In the genomic region with DNA sequence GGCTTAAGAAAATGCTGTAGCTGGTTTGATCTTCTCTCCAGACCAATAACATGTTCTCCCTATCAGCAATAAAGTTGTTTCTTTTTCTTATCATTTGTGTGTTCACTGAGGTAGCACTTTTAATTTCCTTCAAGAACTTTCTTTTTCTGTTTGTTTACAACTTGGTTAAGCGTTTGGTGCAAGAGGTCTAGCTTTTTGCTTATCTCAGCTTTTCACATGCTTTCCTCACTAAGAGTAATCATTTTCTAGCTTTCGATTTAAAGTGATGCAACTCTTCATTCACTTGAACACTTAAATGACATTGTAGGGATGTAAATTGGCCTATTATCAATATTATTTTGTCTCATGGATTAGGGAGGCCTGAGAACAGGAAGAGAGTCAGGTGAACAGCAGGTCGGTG, we compare ENCODE assay signal across 20 cellular contexts.
DNase-seq lines count a peak whose midpoint lies in the region; ATAC-seq, FAIRE-seq and TF ChIP-seq lines count a peak whose summit lies in the region.
"Had no signal": no experiment of that assay in that cellular context is flagged by ENCODE, and none has a peak within 500 bp of the region (broad histone marks: within the 10 kb centered on the region; RNA-seq: fewer than 3 reads in every experiment).

No MANE protein-coding gene starts in this region.

- no peak overlapping the region for H2AK5ac ChIP-seq in trophoblast cell (ENCODE audit: low read length)

- H3K79me2 ChIP-seq in MM.1S (ENCODE audit: low read length) (no peaks in the 10 kb centered on the region), hepatocyte (no peaks in the 10 kb centered on the region), trophoblast cell (ENCODE audit: control insufficient read depth, insufficient read depth, low read length, poor library complexity) (no peaks in the 10 kb centered on the region)

- no peak for TF ChIP-seq CTCF in A549 (IDR thresholded peaks at IDR 0.05)
- TF ChIP-seq CTCF in MM.1S (IDR thresholded peaks at IDR 0.05; ENCODE audit: low read length): no peak
- no peak for TF ChIP-seq CTCF in hepatocyte (IDR thresholded peaks at IDR 0.05; ENCODE audit: poor library complexity)
- no peak for TF ChIP-seq CTCF in tibial artery (IDR thresholded peaks at IDR 0.05)
- no peak for TF ChIP-seq CTCF in type B pancreatic cell (conservative IDR thresholded peaks at IDR 0.05)

- H2BK12ac ChIP-seq in trophoblast cell (ENCODE audit: low read length): no peak overlapping the region

- H4K91ac ChIP-seq in trophoblast cell (ENCODE audit: low read depth, low read length): no peak overlapping the region

- H3K23ac ChIP-seq in trophoblast cell (ENCODE audit: low read length): no peak overlapping the region

- no peak overlapping the region for H3K4me3 Mint-ChIP-seq in type B pancreatic cell
- H3K4me3 Mint-ChIP-seq: B cell; CD8-positive, alpha-beta T cell; HFFc6 had no signal

- H3K9ac ChIP-seq in MM.1S (ENCODE audit: low read length) (no peak overlapping the region), trophoblast cell (ENCODE audit: low read length) (no peak overlapping the region)
- H3K9ac ChIP-seq: BLaER1 treated with 17β-estradiol and CSF1 and Interleukin-3, amounts not matched to agents 10 nM and 100 nM had no signal

- H3K9me3 Mint-ChIP-seq in type B pancreatic cell: peaks cover 10% of the 10 kb centered on the region
- H3K9me3 Mint-ChIP-seq: HFFc6 had no signal

- H3K4me1 ChIP-seq in A549: no peaks in the 10 kb centered on the region
- no peaks in the 10 kb centered on the region for H3K4me1 ChIP-seq in MM.1S (ENCODE audit: low read length)
- no peaks in the 10 kb centered on the region for H3K4me1 ChIP-seq in hepatocyte (ENCODE audit: insufficient read depth)
- H3K4me1 ChIP-seq in tibial artery: no peaks in the 10 kb centered on the region
- H3K4me1 ChIP-seq in trophoblast cell (ENCODE audit: control insufficient read depth in 1 of 2, insufficient read depth in 2 of 2, low read length in 2 of 2): no peaks in the 10 kb centered on the region

- no peaks in the 10 kb centered on the region for H3K9me3 ChIP-seq in A549
- no peaks in the 10 kb centered on the region for H3K9me3 ChIP-seq in MM.1S (replicated peaks; ENCODE audit: insufficient read depth, low read length)
- H3K9me3 ChIP-seq in hepatocyte (ENCODE audit: low read depth): no peaks in the 10 kb centered on the region
- no peaks in the 10 kb centered on the region for H3K9me3 ChIP-seq in tibial artery
- no peaks in the 10 kb centered on the region for H3K9me3 ChIP-seq in trophoblast cell (ENCODE audit: insufficient read depth, low read depth, low read length)
- H3K9me3 ChIP-seq: BLaER1 treated with 17β-estradiol and CSF1 and Interleukin-3, amounts not matched to agents 10 nM and 100 nM had no signal

- no peak for TF ChIP-seq RAD21 in A549 (conservative IDR thresholded peaks at IDR 0.05 in 1 of 2, IDR thresholded peaks at IDR 0.05 in 1 of 2)

- 87% methylated on average over 3 of the region's 3 CpGs for WGBS in A549 (ENCODE audit: missing lambda C conversion rate)
- WGBS in hepatocyte (ENCODE audit: low lambda C conversion rate, missing lambda C conversion rate): 80% methylated on average over 3 of the region's 3 CpGs
- WGBS in trophoblast cell (ENCODE audit: extremely low coverage, insufficient coverage, insufficient read length): no CpG with 5 or more reads among the region's 3 CpGs

- H4K20me1 ChIP-seq in MM.1S (ENCODE audit: insufficient read depth, low read length): no peaks in the 10 kb centered on the region
- no peaks in the 10 kb centered on the region for H4K20me1 ChIP-seq in hepatocyte (ENCODE audit: insufficient read depth, poor library complexity, severe bottlenecking)
- H4K20me1 ChIP-seq: BLaER1 treated with 17β-estradiol and CSF1 and Interleukin-3, amounts not matched to agents 10 nM and 100 nM had no signal

- no peak for TF ChIP-seq EP300 in A549 (IDR thresholded peaks at IDR 0.05)

- H2BK120ac ChIP-seq in trophoblast cell (ENCODE audit: insufficient read depth, low read length, poor library complexity): no peak overlapping the region

- H3K36me3 Mint-ChIP-seq in type B pancreatic cell: no peaks in the 10 kb centered on the region
- H3K36me3 Mint-ChIP-seq: CD8-positive, alpha-beta T cell had no signal

- H4K12ac ChIP-seq in trophoblast cell (ENCODE audit: low read depth, low read length): no peak overlapping the region

- FAIRE-seq in A549 (lab: Jason Lieb, UNC): no peak
- FAIRE-seq: GM12878 had no signal

- intact Hi-C loops in tibial artery (cut with DNase I; ENCODE audit: low total_unique reads): no loop called here
- intact Hi-C loops in cardiac septum (cut with DNase I): no loop called here

- H2AFZ ChIP-seq in MM.1S (ENCODE audit: low read length): no peak overlapping the region
- H2AFZ ChIP-seq in hepatocyte: no peak overlapping the region
- H2AFZ ChIP-seq in trophoblast cell (ENCODE audit: insufficient read depth, low read length, poor library complexity): no peak overlapping the region

- TF ChIP-seq POLR2A in A549 (IDR thresholded peaks at IDR 0.05; ENCODE audit: low read length): no peak

- H3K27me3 Mint-ChIP-seq in type B pancreatic cell: no peaks in the 10 kb centered on the region

- H3K14ac ChIP-seq in trophoblast cell (ENCODE audit: low read length): no peak overlapping the region

- H3K27me3 ChIP-seq in MM.1S (replicated peaks; ENCODE audit: insufficient read depth, low read length) (no peaks in the 10 kb centered on the region), hepatocyte (no peaks in the 10 kb centered on the region), tibial artery (no peaks in the 10 kb centered on the region), trophoblast cell (ENCODE audit: insufficient read depth, low read length) (no peaks in the 10 kb centered on the region)
- H3K27me3 ChIP-seq: BLaER1 treated with 17β-estradiol and CSF1 and Interleukin-3, amounts not matched to agents 10 nM and 100 nM had no signal

- no peaks in the 10 kb centered on the region for H3K79me1 ChIP-seq in trophoblast cell (ENCODE audit: low read length)

- no peak overlapping the region for H3K27ac Mint-ChIP-seq in type B pancreatic cell
- H3K27ac Mint-ChIP-seq: B cell; CD8-positive, alpha-beta T cell; HFFc6 had no signal

- peaks cover 9% of the 10 kb centered on the region for H3K4me1 Mint-ChIP-seq in type B pancreatic cell (ENCODE audit: unreplicated experiment)
- H3K4me1 Mint-ChIP-seq: B cell had no signal

- H3K9me2 ChIP-seq in MM.1S (replicated peaks; ENCODE audit: insufficient read depth, low read length): no peaks in the 10 kb centered on the region
- no peaks in the 10 kb centered on the region for H3K9me2 ChIP-seq in hepatocyte (replicated peaks; ENCODE audit: insufficient read depth)

- CTCF ChIA-PET in A549 (lab: Yijun Ruan, JAX): no interaction called here

- H3K36me3 ChIP-seq in MM.1S (replicated peaks; ENCODE audit: insufficient read depth, low read length) (no peaks in the 10 kb centered on the region), hepatocyte (replicated peaks; ENCODE audit: insufficient read depth, low read depth) (no peaks in the 10 kb centered on the region), tibial artery (no peaks in the 10 kb centered on the region), trophoblast cell (ENCODE audit: control insufficient read depth in 1 of 2, insufficient read depth in 2 of 2, low read length in 2 of 2) (no peaks in the 10 kb centered on the region)
- H3K36me3 ChIP-seq: BLaER1 treated with 17β-estradiol and CSF1 and Interleukin-3, amounts not matched to agents 10 nM and 100 nM had no signal

- no peak overlapping the region for H2BK5ac ChIP-seq in trophoblast cell (ENCODE audit: low read depth, low read length, poor library complexity)

- POLR2A ChIA-PET in A549 (lab: Yijun Ruan, JAX): no interaction called here

- H3F3A ChIP-seq in MM.1S (ENCODE audit: insufficient read depth, low read length): no peaks in the 10 kb centered on the region

- H3K4me3 ChIP-seq in A549 (no peak overlapping the region), MM.1S (ENCODE audit: low read length) (no peak overlapping the region), hepatocyte (no peak overlapping the region), tibial artery (no peak overlapping the region), trophoblast cell (ENCODE audit: low read depth, low read length) (no peak overlapping the region)
- H3K4me3 ChIP-seq: BLaER1 treated with 17β-estradiol and CSF1 and Interleukin-3, amounts not matched to agents 10 nM and 100 nM; GM12878 had no signal

- DNase-seq in A549 (ENCODE audit: low read depth in 1 of 2, low spot score in 1 of 2) (no peak), MM.1S (peak; percentile 15), OCI-M1 (lab: John Stamatoyannopoulos, UW) (peak; percentile 88), hepatocyte (ENCODE audit: low spot score) (no peak), tibial artery (no peak), type B pancreatic cell (ENCODE audit: extremely low spot score, unreplicated experiment) (no peak), trophoblast cell (no peak), cardiac septum (ENCODE audit: low spot score) (no peak)
- DNase-seq: 8988T; Calu3; CD8-positive, alpha-beta T cell; DND-41; EL; GOT3; H7; HFFc6 had no signal

- H3K27ac ChIP-seq in A549 (no peak overlapping the region), MM.1S (ENCODE audit: low read length) (no peak overlapping the region), hepatocyte (peak overlapping the region; percentile 35), tibial artery (no peak overlapping the region), trophoblast cell (ENCODE audit: low read depth, low read length) (no peak overlapping the region)
- H3K27ac ChIP-seq: BLaER1 treated with 17β-estradiol and CSF1 and Interleukin-3, amounts not matched to agents 10 nM and 100 nM had no signal

- H3K4me2 ChIP-seq in A549: no peak overlapping the region
- no peak overlapping the region for H3K4me2 ChIP-seq in MM.1S (ENCODE audit: low read depth, low read length)
- no peak overlapping the region for H3K4me2 ChIP-seq in hepatocyte
- H3K4me2 ChIP-seq in trophoblast cell (ENCODE audit: low read length): no peak overlapping the region
- H3K4me2 ChIP-seq: BLaER1 treated with 17β-estradiol and CSF1 and Interleukin-3, amounts not matched to agents 10 nM and 100 nM had no signal

- no peak overlapping the region for H4K8ac ChIP-seq in trophoblast cell (ENCODE audit: low read depth, low read length)

- ATAC-seq in A549: no peak
- ATAC-seq: CD8-positive, alpha-beta T cell; GM12878; HCT116 had no signal

- no peak overlapping the region for H3K4ac ChIP-seq in trophoblast cell (ENCODE audit: low read depth, low read length)

- no peak overlapping the region for H3K18ac ChIP-seq in trophoblast cell (ENCODE audit: low read length)

TF ChIP-seq in A549, 52 proteins besides CTCF, POLR2A, EP300 and RAD21:
- TF ChIP-seq NFE2L2 (conservative IDR thresholded peaks at IDR 0.05; ENCODE audit: low read length): no peak
- TF ChIP-seq EHMT2 (IDR thresholded peaks at IDR 0.05; ENCODE audit: low read depth): no peak
- peak; percentile 27 for TF ChIP-seq MAFK (IDR thresholded peaks at IDR 0.05; ENCODE audit: partially characterized antibody)

Comparison
In these comparisons a context has a peak if more than half of its experiments do, and no peak if none do; other contexts are left out.
1. DNase-seq: peak in MM.1S (single experiment) and OCI-M1 (single experiment); none in A549 (0 of 2), hepatocyte (single experiment), tibial artery (0 of 2), type B pancreatic cell (single experiment), trophoblast cell (0 of 2) and cardiac septum (single experiment).